Comparison of ENCODE assay signal across 12 cellular contexts in the genomic region with DNA sequence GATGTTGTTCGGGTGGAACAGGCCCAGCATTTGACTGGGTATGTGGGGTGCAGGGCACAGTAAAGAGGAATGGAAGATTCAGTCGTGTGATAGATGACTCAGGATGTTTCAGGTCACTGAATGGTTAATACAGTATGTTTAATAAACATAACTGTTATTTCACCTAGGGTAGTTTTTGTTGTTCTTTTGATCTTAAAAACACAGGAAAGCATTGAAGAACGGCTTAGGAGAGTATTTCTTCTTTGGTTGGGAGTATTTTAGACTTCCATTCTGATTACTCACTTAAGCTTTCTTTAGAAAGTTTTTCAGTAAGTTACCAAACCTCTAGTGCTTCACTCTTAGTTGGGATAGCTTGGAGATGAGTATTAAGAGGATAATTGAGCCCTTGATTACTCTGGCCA.
DNase-seq lines count a peak whose midpoint lies in the region; ATAC-seq and TF ChIP-seq lines count a peak whose summit lies in the region.
"Had no signal": no experiment of that assay in that cellular context is flagged by ENCODE, and none has a peak within 500 bp of the region (broad histone marks: within the 10 kb centered on the region; RNA-seq: fewer than 3 reads in every experiment).

No MANE protein-coding gene starts in this region.

- peaks cover 23% of the 10 kb centered on the region for H3K36me3 ChIP-seq in PC-9 (ENCODE audit: low read depth)
- H3K36me3 ChIP-seq in psoas muscle (ENCODE audit: insufficient read depth in 1 of 2, low read depth in 1 of 2) = peaks cover 0 to 17% of the 10 kb centered on the region in 2 donors
- H3K36me3 ChIP-seq in uterus = no peaks in the 10 kb centered on the region
- H3K36me3 ChIP-seq: suprapubic skin had no signal

- 39 to 70% (median 65%) methylated on average over 3 of the region's 3 CpGs for WGBS in psoas muscle, 3 donors

- DNase-seq in EH (ENCODE audit: low read depth) = peak; percentile 52
- no peak for DNase-seq in PC-9
- DNase-seq in epithelial cell of prostate (ENCODE audit: low read depth, low spot score) = no peak
- DNase-seq in psoas muscle = no peak
- no peak for DNase-seq in NCI-H446 (lab: John Stamatoyannopoulos, UW)
- no peak for DNase-seq in uterus
- DNase-seq in Calu3 = no peak
- DNase-seq: activated CD8-positive, alpha-beta memory T cell treated with anti-CD3 and anti-CD28 coated beads for 24 hours; amniotic stem cell; KG1; NCI-H2029 treated with DMSO at 0.1 percent for 48 hours had no signal

- no peaks in the 10 kb centered on the region for H3K4me1 ChIP-seq in PC-9 (replicated peaks; ENCODE audit: insufficient read depth)
- peaks cover 6% of the 10 kb centered on the region for H3K4me1 ChIP-seq in psoas muscle
- no peaks in the 10 kb centered on the region for H3K4me1 ChIP-seq in uterus
- H3K4me1 ChIP-seq: suprapubic skin had no signal

- CTCF ChIA-PET in PC-9 (lab: Charles Lee) = no interaction called here
- CTCF ChIA-PET in Calu3 (lab: Charles Lee) = no interaction called here

- ATAC-seq in psoas muscle = peak in 3 of 4 donors; percentile 67 to 83 (median 75)

- no peaks in the 10 kb centered on the region for H3K9me3 ChIP-seq in PC-9 (ENCODE audit: insufficient read depth, low read depth)
- H3K9me3 ChIP-seq in psoas muscle = no peaks in the 10 kb centered on the region
- no peaks in the 10 kb centered on the region for H3K9me3 ChIP-seq in uterus
- H3K9me3 ChIP-seq: suprapubic skin had no signal

- no peak overlapping the region for H2AFZ ChIP-seq in PC-9

- H3K27me3 Mint-ChIP-seq in Calu3 (ENCODE audit: unreplicated experiment) = no peaks in the 10 kb centered on the region

- no peaks in the 10 kb centered on the region for H3K9me3 Mint-ChIP-seq in Calu3 (ENCODE audit: low read depth, unreplicated experiment)

- no peak overlapping the region for H3K4me2 ChIP-seq in PC-9

- no peaks in the 10 kb centered on the region for H3K27me3 ChIP-seq in PC-9 (ENCODE audit: insufficient read depth, low read depth)
- no peaks in the 10 kb centered on the region for H3K27me3 ChIP-seq in psoas muscle (ENCODE audit: insufficient read depth in 3 of 3, low read length in 2 of 3)
- no peaks in the 10 kb centered on the region for H3K27me3 ChIP-seq in uterus
- H3K27me3 ChIP-seq: suprapubic skin had no signal

- no peak overlapping the region for H3K4me3 Mint-ChIP-seq in Calu3 (ENCODE audit: low read depth, unreplicated experiment)

- peaks cover 18% of the 10 kb centered on the region for H3F3A ChIP-seq in PC-9 (ENCODE audit: insufficient read depth, low read depth)

- BruUV-seq in PC-9 (replicated peaks; lab: Mats Ljungman, UMichigan) (no TSS peak), Calu3 (replicated peaks; lab: Mats Ljungman, UMichigan) (no TSS peak)

- no peak for TF ChIP-seq CTCF in PC-9 (conservative IDR thresholded peaks at IDR 0.05)
- TF ChIP-seq CTCF in psoas muscle (IDR thresholded peaks at IDR 0.05) = no peak
- no peak for TF ChIP-seq CTCF in uterus (IDR thresholded peaks at IDR 0.05)
- TF ChIP-seq CTCF in Calu3 (IDR thresholded peaks at IDR 0.05; ENCODE audit: unreplicated experiment) = no peak

- H3K4me1 Mint-ChIP-seq in Calu3 (ENCODE audit: low read depth, unreplicated experiment) = no peaks in the 10 kb centered on the region

- H3K9me2 ChIP-seq in PC-9 (ENCODE audit: insufficient read depth) = no peaks in the 10 kb centered on the region

- POLR2A ChIA-PET in PC-9 (lab: Charles Lee; ENCODE audit: unreplicated experiment) = no interaction called here

- H3K27ac ChIP-seq in PC-9 (0 out of 2 replicates have a peak overlapping the region, but pooled peaks have one; percentile 14), epithelial cell of prostate (peak overlapping the region; percentile 47), psoas muscle (no peak overlapping the region), uterus (no peak overlapping the region)
- H3K27ac ChIP-seq: suprapubic skin had no signal

- H3K4me3 ChIP-seq in PC-9 (no peak overlapping the region), psoas muscle (no peak overlapping the region), uterus (no peak overlapping the region)
- H3K4me3 ChIP-seq: suprapubic skin had no signal

- H3K27ac Mint-ChIP-seq in Calu3 (ENCODE audit: unreplicated experiment) = no peak overlapping the region

- intact Hi-C loops in PC-9 (cut with micrococcal nuclease; ENCODE audit: unreplicated experiment) = no loop called here
- intact Hi-C loops in psoas muscle (cut with DNase I) = loop anchor here in 1 of 2 donors (5.0 kb wide), 1 partner anchor 62 kb away; the partner anchor contains the start of gene STAG2
- intact Hi-C loops in uterus (cut with DNase I; ENCODE audit: low total_unique reads) = no loop called here
- intact Hi-C loops in Calu3 (cut with micrococcal nuclease; ENCODE audit: unreplicated experiment) = no loop called here

- TF ChIP-seq POLR2A in uterus (IDR thresholded peaks at IDR 0.05) = no peak

- peaks cover 45% of the 10 kb centered on the region for H4K20me1 ChIP-seq in PC-9 (ENCODE audit: insufficient read depth)

- H3K79me2 ChIP-seq in PC-9 (ENCODE audit: low read depth) = peaks cover 46% of the 10 kb centered on the region

- no peaks in the 10 kb centered on the region for H3K36me3 Mint-ChIP-seq in Calu3 (ENCODE audit: insufficient read depth, unreplicated experiment)

Comparison
In these comparisons a context has a peak if more than half of its experiments do, and no peak if none do; other contexts are left out.
1. H3K27ac ChIP-seq: peak in PC-9 (single experiment) and epithelial cell of prostate (single experiment); none in psoas muscle (single experiment) and uterus (0 of 2).